In genomic region chr16:85395207-85395912, GRCh38 we compare ENCODE assay signal across 1 cellular context.
TF ChIP-seq lines count a peak whose summit lies in the region.

No MANE protein-coding gene starts in this region.

TF ChIP-seq in K562, 482 proteins besides CTCF, POLR2A, EP300 and RAD21 (continued from another document and continues in another):
- TF ChIP-seq CLOCK (CRISPR knock-in tag; IDR thresholded peaks at IDR 0.05; ENCODE audit: borderline replicate concordance) (no peak), ZNF518B (CRISPR knock-in tag; IDR thresholded peaks at IDR 0.05) (no peak), TCF3 (CRISPR knock-in tag; IDR thresholded peaks at IDR 0.05) (no peak), EGR1 (conservative IDR thresholded peaks at IDR 0.05) (peak; percentile 90), RERE (CRISPR knock-in tag; IDR thresholded peaks at IDR 0.05; ENCODE audit: borderline replicate concordance) (no peak), HMGN3 (IDR thresholded peaks at IDR 0.05; ENCODE audit: borderline replicate concordance, extremely low read depth, insufficient read length, low read depth, low read length) (peak; percentile 22), ZBTB1 (CRISPR knock-in tag; IDR thresholded peaks at IDR 0.05; ENCODE audit: borderline replicate concordance, low read depth) (no peak), CXXC5 (CRISPR knock-in tag; IDR thresholded peaks at IDR 0.05) (no peak), TAF1 (IDR thresholded peaks at IDR 0.05; ENCODE audit: control insufficient read depth, extremely low read depth, insufficient read depth, low read length, severe bottlenecking) (no peak), RCOR1 (IDR thresholded peaks at IDR 0.05; ENCODE audit: borderline replicate concordance in 1 of 2, low read depth in 2 of 2, low read length in 2 of 2) (0 out of 4 replicates have a peak, but pooled peaks of 1 of the 2 experiments have one; percentile 38), ZNF239 (CRISPR knock-in tag; IDR thresholded peaks at IDR 0.05) (no peak), USF2 (CRISPR knock-in tag; IDR thresholded peaks at IDR 0.05) (no peak), HNRNPL (IDR thresholded peaks at IDR 0.05; ENCODE audit: low read depth, low read length) (0 out of 2 replicates have a peak, but pooled peaks have one; percentile 21), XRCC4 (IDR thresholded peaks at IDR 0.05; ENCODE audit: extremely low read depth, insufficient read depth, insufficient read length) (no peak), IFI16 (CRISPR knock-in tag; IDR thresholded peaks at IDR 0.05) (no peak), BCOR (IDR thresholded peaks at IDR 0.05) (no peak), THRB (CRISPR knock-in tag; conservative IDR thresholded peaks at IDR 0.05) (no peak), ATF2 (CRISPR knock-in tag; IDR thresholded peaks at IDR 0.05) (no peak), TEAD1 (CRISPR knock-in tag; IDR thresholded peaks at IDR 0.05) (no peak), CREM (IDR thresholded peaks at IDR 0.05; ENCODE audit: low read depth) (peak; percentile 64; the same call in 1 of the 2 replicates), U2AF2 (optimal IDR thresholded peaks at IDR 0.05; ENCODE audit: low read depth, low read length) (no peak), ZBTB40 (IDR thresholded peaks at IDR 0.05) (no peak), ZBTB40 (CRISPR knock-in tag; IDR thresholded peaks at IDR 0.05) (no peak), DNMT1 (IDR thresholded peaks at IDR 0.05) (no peak), FIP1L1 (IDR thresholded peaks at IDR 0.05; ENCODE audit: low read depth, low read length, poor library complexity, severe bottlenecking) (no peak), SMAD1 (IDR thresholded peaks at IDR 0.05; ENCODE audit: low read depth, low read length, partially characterized antibody) (no peak), TRIM24 (IDR thresholded peaks at IDR 0.05) (no peak), ZBTB12 (CRISPR knock-in tag; IDR thresholded peaks at IDR 0.05) (no peak)
